In genomic region chr20:50085481-50086365, GRCh38 we compare ENCODE assay signal across 1 cellular context.
TF ChIP-seq lines count a peak whose summit lies in the region.

No MANE protein-coding gene starts in this region.

TF ChIP-seq in HepG2, 621 proteins besides CTCF, POLR2A, EP300 and RAD21 (continued from another document):
- no peak for TF ChIP-seq ARNTL (CRISPR knock-in tag; IDR thresholded peaks at IDR 0.05)
- TF ChIP-seq, protein P1, sequence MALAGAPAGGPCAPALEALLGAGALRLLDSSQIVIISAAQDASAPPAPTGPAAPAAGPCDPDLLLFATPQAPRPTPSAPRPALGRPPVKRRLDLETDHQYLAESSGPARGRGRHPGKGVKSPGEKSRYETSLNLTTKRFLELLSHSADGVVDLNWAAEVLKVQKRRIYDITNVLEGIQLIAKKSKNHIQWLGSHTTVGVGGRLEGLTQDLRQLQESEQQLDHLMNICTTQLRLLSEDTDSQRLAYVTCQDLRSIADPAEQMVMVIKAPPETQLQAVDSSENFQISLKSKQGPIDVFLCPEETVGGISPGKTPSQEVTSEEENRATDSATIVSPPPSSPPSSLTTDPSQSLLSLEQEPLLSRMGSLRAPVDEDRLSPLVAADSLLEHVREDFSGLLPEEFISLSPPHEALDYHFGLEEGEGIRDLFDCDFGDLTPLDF (CRISPR knock-in tag; IDR thresholded peaks at IDR 0.05) = no peak
- TF ChIP-seq, protein P2, sequence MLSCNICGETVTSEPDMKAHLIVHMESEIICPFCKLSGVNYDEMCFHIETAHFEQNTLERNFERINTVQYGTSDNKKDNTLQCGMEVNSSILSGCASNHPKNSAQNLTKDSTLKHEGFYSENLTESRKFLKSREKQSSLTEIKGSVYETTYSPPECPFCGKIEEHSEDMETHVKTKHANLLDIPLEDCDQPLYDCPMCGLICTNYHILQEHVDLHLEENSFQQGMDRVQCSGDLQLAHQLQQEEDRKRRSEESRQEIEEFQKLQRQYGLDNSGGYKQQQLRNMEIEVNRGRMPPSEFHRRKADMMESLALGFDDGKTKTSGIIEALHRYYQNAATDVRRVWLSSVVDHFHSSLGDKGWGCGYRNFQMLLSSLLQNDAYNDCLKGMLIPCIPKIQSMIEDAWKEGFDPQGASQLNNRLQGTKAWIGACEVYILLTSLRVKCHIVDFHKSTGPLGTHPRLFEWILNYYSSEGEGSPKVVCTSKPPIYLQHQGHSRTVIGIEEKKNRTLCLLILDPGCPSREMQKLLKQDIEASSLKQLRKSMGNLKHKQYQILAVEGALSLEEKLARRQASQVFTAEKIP (CRISPR knock-in tag; IDR thresholded peaks at IDR 0.05; ENCODE audit: borderline replicate concordance) = no peak
- no peak for TF ChIP-seq ZNF549 (CRISPR knock-in tag; IDR thresholded peaks at IDR 0.05)
- TF ChIP-seq ZNF501 (CRISPR knock-in tag; IDR thresholded peaks at IDR 0.05) = peak; percentile 62; the same call in 1 of the 2 replicates
- TF ChIP-seq CREM (IDR thresholded peaks at IDR 0.05) = no peak
- no peak for TF ChIP-seq CREM (CRISPR knock-in tag; IDR thresholded peaks at IDR 0.05)
- no peak for TF ChIP-seq HDAC1 (CRISPR knock-in tag; IDR thresholded peaks at IDR 0.05)
- no peak for TF ChIP-seq MXD4 (CRISPR knock-in tag; IDR thresholded peaks at IDR 0.05)
- peak; percentile 51 for TF ChIP-seq IKZF4 (CRISPR knock-in tag; IDR thresholded peaks at IDR 0.05; ENCODE audit: borderline replicate concordance, low read depth, not compliant biosample characterization)
- TF ChIP-seq FOXC1 (CRISPR knock-in tag; IDR thresholded peaks at IDR 0.05; ENCODE audit: borderline replicate concordance) = peak; percentile 55; the same call in 1 of the 2 replicates
- 0 out of 2 replicates have a peak, but pooled peaks have one; percentile 36 for TF ChIP-seq ZFP1 (CRISPR knock-in tag; IDR thresholded peaks at IDR 0.05)
